ENCODE assay signal across 9 cellular contexts in the genomic region with DNA sequence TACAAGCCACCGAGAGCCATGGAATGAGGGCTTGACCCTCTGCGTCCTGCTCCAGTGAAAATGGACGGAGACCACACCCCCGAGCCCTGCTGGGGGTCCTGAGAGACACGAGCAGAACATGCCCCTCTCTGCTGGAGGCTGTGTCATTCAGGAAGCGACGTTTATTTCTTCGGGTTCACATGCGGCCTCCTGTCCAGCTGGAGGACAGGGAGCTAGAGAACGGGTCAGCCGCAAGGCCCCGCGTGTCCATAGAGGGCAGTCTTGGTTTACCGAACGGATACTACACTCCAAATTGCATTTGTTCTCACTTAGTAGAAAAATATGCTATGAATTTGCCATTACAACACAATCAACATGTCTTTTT. TPM values are rescaled to one million over a fixed set of nuclear protein-coding genes. Genes with fewer than 3 reads are reported as not detected.
A peak's percentile ranks its signal among the peaks of the same experiment; 100 is the strongest.
DNase-seq lines count a peak whose midpoint lies in the region; ATAC-seq, FAIRE-seq and TF ChIP-seq lines count a peak whose summit lies in the region.
"Had no signal": no experiment of that assay in that cellular context is flagged by ENCODE, and none has a peak within 500 bp of the region (broad histone marks: within the 10 kb centered on the region; RNA-seq: fewer than 3 reads in every experiment).

No MANE protein-coding gene starts in this region.

- no peaks in the 10 kb centered on the region for H3K9me3 ChIP-seq in CD8-positive, alpha-beta T cell (ENCODE audit: low read length)
- H3K9me3 ChIP-seq in SU-DHL-6 (ENCODE audit: insufficient read depth, low read length) (peaks cover 9% of the 10 kb centered on the region; the same call in 1 of the 2 replicates), left lung (no peaks in the 10 kb centered on the region)

- no peaks in the 10 kb centered on the region for H3K9me2 ChIP-seq in SU-DHL-6 (replicated peaks; ENCODE audit: insufficient read depth, low read length)

- no peak overlapping the region for H3K4me2 ChIP-seq in SU-DHL-6 (ENCODE audit: low read depth, low read length, poor library complexity, severe bottlenecking)

- no peaks in the 10 kb centered on the region for H4K20me1 ChIP-seq in SU-DHL-6 (ENCODE audit: low read depth, low read length)

- peaks cover 14% of the 10 kb centered on the region for H3K27me3 Mint-ChIP-seq in CD8-positive, alpha-beta T cell (ENCODE audit: low read depth)
- H3K27me3 Mint-ChIP-seq in type B pancreatic cell, result peaks cover 19% of the 10 kb centered on the region

- no peak for TF ChIP-seq POLR2A in H54 (IDR thresholded peaks at IDR 0.05; ENCODE audit: low read depth, low read length)

- POLR2A ChIA-PET in CD8-positive, alpha-beta T cell (lab: Charles Lee), result interaction anchor here (1.1 kb wide), 1 partner anchor 29 kb away, joined by 3 read pairs; no protein-coding TSS in a partner anchor

- no peak for FAIRE-seq in H54 (lab: Jason Lieb, UNC)

- no peaks in the 10 kb centered on the region for H3K36me3 ChIP-seq in CD8-positive, alpha-beta T cell (ENCODE audit: insufficient read depth, low read length)
- H3K36me3 ChIP-seq in SU-DHL-6 (ENCODE audit: low read length) (0 out of 2 replicates have a peak, but pooled peaks cover 3% of the 10 kb centered on the region), left lung (no peaks in the 10 kb centered on the region)

- no peak overlapping the region for H3K9ac ChIP-seq in SU-DHL-6 (ENCODE audit: low read length)

- H3K27ac ChIP-seq in CD8-positive, alpha-beta T cell (ENCODE audit: low read depth, low read length), result no peak overlapping the region
- H3K27ac ChIP-seq in SU-DHL-6 (ENCODE audit: low read depth, low read length) (no peak overlapping the region), coronary artery (no peak overlapping the region), left lung (no peak overlapping the region)

- H3F3A ChIP-seq in SU-DHL-6 (ENCODE audit: insufficient read depth), result 0 out of 2 replicates have a peak, but pooled peaks cover 6% of the 10 kb centered on the region

- H3K27me3 ChIP-seq in CD8-positive, alpha-beta T cell (ENCODE audit: insufficient read depth, low read length), result no peaks in the 10 kb centered on the region
- H3K27me3 ChIP-seq in SU-DHL-6 (ENCODE audit: low read length), result no peaks in the 10 kb centered on the region
- H3K27me3 ChIP-seq in left lung, result peaks cover 0 to 77% of the 10 kb centered on the region in 2 donors

- no peaks in the 10 kb centered on the region for H3K36me3 Mint-ChIP-seq in CD8-positive, alpha-beta T cell
- no peaks in the 10 kb centered on the region for H3K36me3 Mint-ChIP-seq in type B pancreatic cell

- intact Hi-C loops in CD8-positive, alpha-beta T cell (cut with DNase I, micrococcal nuclease), result loop anchor here (5.0 kb wide), 4 partner anchors 34 to 274 kb away; a partner anchor contains a TSS
- intact Hi-C loops in left lung (cut with DNase I), result loop anchor here in 1 of 2 donors (10.0 kb wide), 1 partner anchor 261 kb away; no protein-coding TSS in a partner anchor

- no peak overlapping the region for H3K4me3 ChIP-seq in CD8-positive, alpha-beta T cell (ENCODE audit: low read depth, low read length)
- H3K4me3 ChIP-seq in SU-DHL-6 (ENCODE audit: insufficient read depth, low read length, poor library complexity, severe bottlenecking), result no peak overlapping the region
- no peak overlapping the region for H3K4me3 ChIP-seq in coronary artery
- H3K4me3 ChIP-seq in left lung, result no peak overlapping the region

- H3K27ac Mint-ChIP-seq in CD8-positive, alpha-beta T cell, result no peak overlapping the region
- H3K27ac Mint-ChIP-seq in type B pancreatic cell, result no peak overlapping the region
- H3K27ac Mint-ChIP-seq: T-helper 1 cell treated with Interleukin-12 subunit alpha and Interleukin-12 subunit beta and Interleukin-4 antibody, amounts not matched to agents 30 μg/mL and 1 μg/mL, for 36 hours had no signal

- no peak for ATAC-seq in CD8-positive, alpha-beta T cell
- peak; percentile 73 for ATAC-seq in left lung

- no peak overlapping the region for H3K4me3 Mint-ChIP-seq in CD8-positive, alpha-beta T cell
- H3K4me3 Mint-ChIP-seq in type B pancreatic cell, result no peak overlapping the region
- H3K4me3 Mint-ChIP-seq: T-helper 1 cell treated with Interleukin-12 subunit alpha and Interleukin-12 subunit beta and Interleukin-4 antibody, amounts not matched to agents 30 μg/mL and 1 μg/mL, for 36 hours had no signal

- H3K4me1 Mint-ChIP-seq in CD8-positive, alpha-beta T cell (ENCODE audit: low read depth), result no peaks in the 10 kb centered on the region
- H3K4me1 Mint-ChIP-seq in type B pancreatic cell (ENCODE audit: unreplicated experiment), result peaks cover 5% of the 10 kb centered on the region

- peak; percentile 58 for TF ChIP-seq CTCF in CD8-positive, alpha-beta T cell (IDR thresholded peaks at IDR 0.05)
- TF ChIP-seq CTCF in SU-DHL-6 (IDR thresholded peaks at IDR 0.05; ENCODE audit: insufficient read depth, low read length, poor library complexity, severe bottlenecking), result peak; percentile 58
- TF ChIP-seq CTCF in coronary artery (IDR thresholded peaks at IDR 0.05), result no peak
- TF ChIP-seq CTCF in left lung (IDR thresholded peaks at IDR 0.05), result peak; percentile 41 to 47
- peak; percentile 81 for TF ChIP-seq CTCF in type B pancreatic cell (conservative IDR thresholded peaks at IDR 0.05)

- DNase-seq in CD8-positive, alpha-beta T cell, result peak in 4 of 7 experiments; percentile 17 to 61 (median 42)
- DNase-seq in H54 (ENCODE audit: insufficient read length, low spot score), result peak; percentile 87
- peak; percentile 33 for DNase-seq in coronary artery (ENCODE audit: low spot score)
- DNase-seq in left lung, result peak; percentile 35 to 55
- peak; percentile 58 for DNase-seq in type B pancreatic cell (ENCODE audit: extremely low spot score, unreplicated experiment)
- DNase-seq in cerebellar nuclear complex (lab: John Stamatoyannopoulos, UW), result no peak
- DNase-seq in NCI-H510A (lab: John Stamatoyannopoulos, UW), result no peak

- H3K4me1 ChIP-seq in CD8-positive, alpha-beta T cell (ENCODE audit: insufficient read depth, low read length), result no peaks in the 10 kb centered on the region
- H3K4me1 ChIP-seq in left lung, result no peaks in the 10 kb centered on the region

- no peaks in the 10 kb centered on the region for H3K79me2 ChIP-seq in SU-DHL-6 (ENCODE audit: insufficient read depth, low read length)

- CTCF ChIA-PET in CD8-positive, alpha-beta T cell (lab: Charles Lee), result interaction anchor here (1.0 to 3.0 kb wide), 12 partner anchors 10 to 283 kb away, joined by 3 to 15 read pairs (median 4); no protein-coding TSS in a partner anchor

- H2AFZ ChIP-seq in SU-DHL-6 (ENCODE audit: low read depth, low read length, severe bottlenecking), result no peak overlapping the region

- H3K9me3 Mint-ChIP-seq in CD8-positive, alpha-beta T cell, result peaks cover 2% of the 10 kb centered on the region
- H3K9me3 Mint-ChIP-seq in type B pancreatic cell, result peaks cover 2% of the 10 kb centered on the region
- H3K9me3 Mint-ChIP-seq: T-helper 1 cell treated with Interleukin-12 subunit alpha and Interleukin-12 subunit beta and Interleukin-4 antibody, amounts not matched to agents 30 μg/mL and 1 μg/mL, for 36 hours had no signal

RNA-seq across cellular contexts. Expression of a gene that starts 36.1 kb away (rescaled TPM):
- 10 to 100 TPM; 11.6 to 12.7 TPM for total RNA-seq in CD8-positive, alpha-beta T cell
- 10 to 100 TPM; 35.1 to 38.4 TPM for total RNA-seq in left lung
- 53.5 and 62.1 TPM in 2 replicates for total RNA-seq in type B pancreatic cell (ENCODE audit: low replicate concordance)

RNA-seq across cellular contexts. Expression of a gene that starts 37.7 kb away (rescaled TPM):
- total RNA-seq in CD8-positive, alpha-beta T cell, result 10 to 100 TPM; 16.5 to 19.8 TPM
- total RNA-seq in left lung (10 to 100 TPM; 26.8 to 29.0 TPM), type B pancreatic cell (ENCODE audit: low replicate concordance) (33.8 and 37.7 TPM in 2 replicates)

Comparison
In these comparisons a context has a peak if more than half of its experiments do, and no peak if none do; other contexts are left out.
1. DNase-seq: peak in CD8-positive, alpha-beta T cell (4 of 7), H54 (single experiment), coronary artery (single experiment), left lung (2 of 2) and type B pancreatic cell (single experiment); none in cerebellar nuclear complex (0 of 2) and NCI-H510A (single experiment).